ENCODE assay signal across 8 cellular contexts in genomic region chr1:108661030-108661609, GRCh38. TPM values are rescaled to one million over a fixed set of nuclear protein-coding genes. Genes with fewer than 3 reads are reported as not detected.
DNase-seq lines count a peak whose midpoint lies in the region; ATAC-seq and TF ChIP-seq lines count a peak whose summit lies in the region.

HENMT1 (minus strand) TSS chr1:108661093; CDS start chr1:108659884, 1,209 bp downstream.

- peak; percentile 79 for DNase-seq in GM10266 (ENCODE audit: extremely low spot score)
- peak; percentile 53 for DNase-seq in NCI-H146 treated with DMSO at 0.1 percent for 48 hours (lab: John Stamatoyannopoulos, UW; ENCODE audit: unreplicated experiment)
- DNase-seq in activated CD8-positive, alpha-beta memory T cell treated with anti-CD3 and anti-CD28 coated beads for 4 hours (ENCODE audit: low read depth in 2 of 2), result peak; percentile 47 to 53
- DNase-seq in epidermal melanocyte (ENCODE audit: insufficient read length, low spot score), result peak; percentile 41
- peak; percentile 71 to 81 (median 81) for DNase-seq in mucosa of descending colon
- peak; percentile 47 to 62 for DNase-seq in stimulated activated CD8-positive, alpha-beta memory T cell treated with anti-CD3 and anti-CD28 coated beads, Interleukin-4, amount 100 ng/mL, for 1 hour (ENCODE audit: low read depth in 2 of 2, low spot score in 1 of 2)
- DNase-seq in NCI-H187 treated with DMSO at 0.1 percent for 48 hours (lab: John Stamatoyannopoulos, UW), result no peak

- no peaks in the 10 kb centered on the region for H3K9me3 ChIP-seq in mucosa of descending colon

- intact Hi-C loops in mucosa of descending colon (cut with DNase I, micrococcal nuclease), result no loop called here

- H3K4me3 ChIP-seq in mucosa of descending colon, result peak within 1 kb of the TSS; percentile 47

- TF ChIP-seq CTCF in GM10266 (IDR thresholded peaks at IDR 0.05; ENCODE audit: control insufficient read depth, insufficient read depth, low read depth, missing control alignments), result no peak
- TF ChIP-seq CTCF in mucosa of descending colon (IDR thresholded peaks at IDR 0.05), result no peak

- ATAC-seq in HG02610 (IDR thresholded peaks at IDR 0.05; ENCODE audit: unreplicated experiment) (peak; percentile 86), mucosa of descending colon (peak; percentile 93)

- H3K4me1 ChIP-seq in mucosa of descending colon (ENCODE audit: low read depth), result no peaks in the 10 kb centered on the region

- H3K36me3 ChIP-seq in mucosa of descending colon (ENCODE audit: low read depth), result no peaks in the 10 kb centered on the region

RNA-seq across cellular contexts. Expression of gene HENMT1, which starts in this region (rescaled TPM):
- 1 to 10 TPM; 5.9 to 8.9 (median 7.8) TPM for total RNA-seq in mucosa of descending colon
